17 cellular contexts compared by ENCODE assay signal in the genomic region with DNA sequence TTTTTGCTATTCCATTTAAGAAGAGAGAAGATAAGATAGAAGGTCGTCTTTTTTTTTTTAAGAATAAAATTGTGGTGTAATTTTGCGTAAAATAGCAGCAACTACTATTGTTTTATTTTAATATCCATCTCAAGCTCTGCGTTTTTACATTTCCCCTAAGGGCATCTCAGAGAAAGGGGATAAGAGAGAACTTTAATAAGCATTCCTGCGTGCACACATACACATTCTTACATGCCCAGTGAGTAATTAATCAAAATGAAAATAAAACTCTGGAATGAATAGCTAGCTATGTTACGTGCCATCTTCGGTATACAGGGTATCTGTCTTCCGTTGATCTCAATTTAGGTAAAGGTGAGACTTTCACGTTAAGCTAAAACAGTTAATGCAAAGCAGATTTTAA.
DNase-seq lines count a peak whose midpoint lies in the region; ATAC-seq, FAIRE-seq and TF ChIP-seq lines count a peak whose summit lies in the region.
"Had no signal": no experiment of that assay in that cellular context is flagged by ENCODE, and none has a peak within 500 bp of the region (broad histone marks: within the 10 kb centered on the region; RNA-seq: fewer than 3 reads in every experiment).

No MANE protein-coding gene starts in this region.

- ATAC-seq in HG02840 (IDR thresholded peaks at IDR 0.05; ENCODE audit: low FRiP score, unreplicated experiment), result no peak
- ATAC-seq: GM12878 had no signal

- intact Hi-C loops in activated naive CD4-positive, alpha-beta T cell treated with anti-CD3 and anti-CD28 coated beads for 36 hours (cut with micrococcal nuclease), result no loop called here

- H3K36me3 ChIP-seq in keratinocyte (ENCODE audit: control insufficient read depth in 2 of 2, extremely low read depth in 1 of 2, insufficient read depth in 2 of 2, low read length in 2 of 2), result no peaks in the 10 kb centered on the region
- H3K36me3 ChIP-seq: BLaER1 treated with 17β-estradiol and CSF1 and Interleukin-3, amounts not matched to agents 10 nM and 100 nM had no signal

- peak; percentile 26 for DNase-seq in A172 (ENCODE audit: low spot score)
- peak; percentile 20 for DNase-seq in HTR-8/SVneo (ENCODE audit: insufficient read length, low spot score)
- DNase-seq in amniotic epithelial cell (ENCODE audit: low read depth), result peak; percentile 6
- DNase-seq in keratinocyte (ENCODE audit: low read depth, low spot score), result peak; percentile 52
- no peak for DNase-seq in DMS114 treated with DMSO at 0.1 percent for 48 hours (lab: John Stamatoyannopoulos, UW; ENCODE audit: unreplicated experiment)
- DNase-seq in activated naive CD4-positive, alpha-beta T cell treated with anti-CD3 and anti-CD28 coated beads for 36 hours, result no peak
- DNase-seq: 8988T; ACHN; CD4-positive, CD25-positive, alpha-beta regulatory T cell; DMS53; HCEC 1CT; IMR-90; KBM-7 had no signal

- no peak overlapping the region for H3K27ac ChIP-seq in keratinocyte (ENCODE audit: control insufficient read depth, insufficient read depth, low read length)
- H3K27ac ChIP-seq: BLaER1 treated with 17β-estradiol and CSF1 and Interleukin-3, amounts not matched to agents 10 nM and 100 nM had no signal

- no peak for TF ChIP-seq CTCF in keratinocyte (optimal IDR thresholded peaks at IDR 0.05 in 1 of 3, IDR thresholded peaks at IDR 0.05 in 1 of 3, conservative IDR thresholded peaks at IDR 0.05 in 1 of 3; ENCODE audit: extremely low read depth in 1 of 3, insufficient read depth in 2 of 3, low read length in 3 of 3)

- H3K27me3 ChIP-seq in keratinocyte (ENCODE audit: control insufficient read depth, extremely low read depth, insufficient read depth, low read length), result no peaks in the 10 kb centered on the region
- H3K27me3 ChIP-seq: BLaER1 treated with 17β-estradiol and CSF1 and Interleukin-3, amounts not matched to agents 10 nM and 100 nM had no signal

- peaks cover 3% of the 10 kb centered on the region for H3K9me3 Mint-ChIP-seq in activated naive CD4-positive, alpha-beta T cell treated with anti-CD3 and anti-CD28 coated beads for 36 hours

- FAIRE-seq in HTR-8/SVneo (lab: Jason Lieb, UNC) (no peak), keratinocyte (lab: Jason Lieb, UNC) (peak; percentile 68)
- FAIRE-seq: GM12878, GM18507 had no signal

- no peak overlapping the region for H3K27ac Mint-ChIP-seq in activated naive CD4-positive, alpha-beta T cell treated with anti-CD3 and anti-CD28 coated beads for 36 hours
- H3K27ac Mint-ChIP-seq: CD4-positive, CD25-positive, alpha-beta regulatory T cell had no signal

- no peaks in the 10 kb centered on the region for H3K9me3 ChIP-seq in keratinocyte (ENCODE audit: control insufficient read depth, low read depth, low read length)
- H3K9me3 ChIP-seq: BLaER1 treated with 17β-estradiol and CSF1 and Interleukin-3, amounts not matched to agents 10 nM and 100 nM had no signal

- H3K36me3 Mint-ChIP-seq in activated naive CD4-positive, alpha-beta T cell treated with anti-CD3 and anti-CD28 coated beads for 36 hours (ENCODE audit: low read depth), result no peaks in the 10 kb centered on the region
- H3K36me3 Mint-ChIP-seq: CD4-positive, CD25-positive, alpha-beta regulatory T cell had no signal

- no peak overlapping the region for H3K4me3 Mint-ChIP-seq in activated naive CD4-positive, alpha-beta T cell treated with anti-CD3 and anti-CD28 coated beads for 36 hours
- H3K4me3 Mint-ChIP-seq: CD4-positive, CD25-positive, alpha-beta regulatory T cell had no signal

- H3K4me2 ChIP-seq in keratinocyte (ENCODE audit: control insufficient read depth, extremely low read depth, insufficient read depth, low read depth, low read length), result peak overlapping the region; percentile 65
- H3K4me2 ChIP-seq: BLaER1 treated with 17β-estradiol and CSF1 and Interleukin-3, amounts not matched to agents 10 nM and 100 nM had no signal

- CTCF ChIA-PET in activated naive CD4-positive, alpha-beta T cell treated with anti-CD3 and anti-CD28 coated beads for 36 hours (lab: Charles Lee), result no interaction called here

- H3K9ac ChIP-seq in keratinocyte (ENCODE audit: control insufficient read depth, extremely low read depth, insufficient read depth, low read length), result no peak overlapping the region
- H3K9ac ChIP-seq: BLaER1 treated with 17β-estradiol and CSF1 and Interleukin-3, amounts not matched to agents 10 nM and 100 nM had no signal

- no peaks in the 10 kb centered on the region for H3K79me2 ChIP-seq in keratinocyte (ENCODE audit: control insufficient read depth, insufficient read depth, low read length)

- H3K4me1 ChIP-seq in keratinocyte (ENCODE audit: control insufficient read depth, extremely low read depth, insufficient read depth, low read length), result peaks cover 2% of the 10 kb centered on the region
- H3K4me1 ChIP-seq: BLaER1 treated with 17β-estradiol and CSF1 and Interleukin-3, amounts not matched to agents 10 nM and 100 nM had no signal

- H3K27me3 Mint-ChIP-seq in activated naive CD4-positive, alpha-beta T cell treated with anti-CD3 and anti-CD28 coated beads for 36 hours (ENCODE audit: low read depth), result no peaks in the 10 kb centered on the region
- H3K27me3 Mint-ChIP-seq: CD4-positive, CD25-positive, alpha-beta regulatory T cell had no signal

- H3K4me1 Mint-ChIP-seq in activated naive CD4-positive, alpha-beta T cell treated with anti-CD3 and anti-CD28 coated beads for 36 hours (ENCODE audit: low read depth), result no peaks in the 10 kb centered on the region
- H3K4me1 Mint-ChIP-seq: CD4-positive, CD25-positive, alpha-beta regulatory T cell had no signal

- H3K9me1 ChIP-seq in keratinocyte (ENCODE audit: control insufficient read depth, extremely low read depth, insufficient read depth, low read length), result no peaks in the 10 kb centered on the region

- dilution Hi-C loops in keratinocyte (cut with MboI; ENCODE audit: extremely low pct_ligation_motif_present, low sequenced_read_pairs), result no loop called here

- peak overlapping the region in 1 of 3 experiments; percentile 13 for H3K4me3 ChIP-seq in keratinocyte (ENCODE audit: control insufficient read depth in 2 of 3, extremely low read depth in 1 of 3, insufficient read depth in 2 of 3, low read depth in 1 of 3, low read length in 3 of 3)
- H3K4me3 ChIP-seq: BLaER1 treated with 17β-estradiol and CSF1 and Interleukin-3, amounts not matched to agents 10 nM and 100 nM; GM12878 had no signal

- peak overlapping the region; percentile 45 for H2AFZ ChIP-seq in keratinocyte (ENCODE audit: control insufficient read depth, low read length)

- no peaks in the 10 kb centered on the region for H4K20me1 ChIP-seq in keratinocyte (ENCODE audit: control insufficient read depth, extremely low read depth, insufficient read depth, low read length)
- H4K20me1 ChIP-seq: BLaER1 treated with 17β-estradiol and CSF1 and Interleukin-3, amounts not matched to agents 10 nM and 100 nM had no signal

Comparison
In these comparisons a context has a peak if more than half of its experiments do, and no peak if none do; other contexts are left out.
1. DNase-seq: peak in A172 (single experiment), HTR-8/SVneo (single experiment), amniotic epithelial cell (single experiment) and keratinocyte (single experiment); none in DMS114 treated with DMSO at 0.1 percent for 48 hours (single experiment) and activated naive CD4-positive, alpha-beta T cell treated with anti-CD3 and anti-CD28 coated beads for 36 hours (single experiment).